In the genomic region with DNA sequence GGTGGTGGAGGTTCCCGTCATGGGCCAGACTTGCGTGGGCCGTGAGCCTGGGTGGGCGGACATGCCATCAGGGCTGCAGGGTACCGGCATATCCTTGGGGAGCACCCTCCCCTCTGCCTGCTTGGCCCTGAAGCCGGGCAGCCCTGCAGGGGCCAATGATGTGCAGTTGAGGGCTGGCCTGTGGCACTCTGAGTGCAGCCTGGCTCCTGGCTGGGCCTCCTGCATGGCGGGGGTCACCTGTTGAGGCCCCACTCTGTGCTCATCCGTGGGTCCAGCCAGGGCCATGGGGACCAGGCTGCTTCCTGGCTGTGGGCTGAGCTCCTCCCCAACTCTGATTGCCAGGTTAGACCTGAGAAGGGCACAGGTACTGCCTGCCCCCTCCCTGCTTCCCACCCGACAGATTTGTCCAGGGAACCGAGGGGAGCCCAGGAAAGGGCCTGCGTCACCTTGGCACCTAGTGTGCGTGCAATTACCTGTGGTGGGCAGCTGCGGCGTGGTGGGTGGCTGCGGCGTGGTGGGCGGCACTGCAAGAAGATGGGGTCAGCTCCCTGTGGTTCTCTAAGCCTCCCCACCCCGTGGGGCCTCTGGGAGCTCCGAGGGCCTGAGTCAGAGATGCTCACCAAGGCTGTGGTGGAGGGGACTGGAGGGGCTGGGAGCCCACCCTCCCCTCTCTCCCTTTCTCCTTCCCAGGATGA, we compare ENCODE assay signal across 34 cellular contexts. TPM values are rescaled to one million over a fixed set of nuclear protein-coding genes. Genes with fewer than 3 reads are reported as not detected.
"Had no signal": no experiment of that assay in that cellular context is flagged by ENCODE, and none has a peak within 500 bp of the region (broad histone marks: within the 10 kb centered on the region; RNA-seq: fewer than 3 reads in every experiment).

No MANE protein-coding gene starts in this region.

- H3K27me3 ChIP-seq: adrenal gland, body of pancreas, brain microvascular endothelial cell, breast epithelium had no signal

- H3K9me3 ChIP-seq: adrenal gland, body of pancreas, breast epithelium had no signal

- H3K27ac ChIP-seq: adrenal gland, body of pancreas, brain microvascular endothelial cell, breast epithelium, VCaP had no signal

- H3K4me3 ChIP-seq: adrenal gland, body of pancreas, breast epithelium had no signal

- ATAC-seq: activated CD8-positive, alpha-beta T cell treated with anti-CD3 and anti-CD28 coated beads for 36 hours; activated naive CD4-positive, alpha-beta T cell treated with anti-CD3 and anti-CD28 coated beads, Interleukin-2, amount 50 U/mL, for 72 hours; activated T-cell treated with anti-CD3 and anti-CD28 coated beads, Interleukin-2, amount 50 U/mL, for 4 hours; body of pancreas had no signal

- DNase-seq: activated B cell treated with CpG ODN at 0.5 μM for 24 hours; activated CD4-positive, alpha-beta memory T cell treated with anti-CD3 and anti-CD28 coated beads for 36 hours; activated CD4-positive, alpha-beta T cell treated with anti-CD3 and anti-CD28 coated beads for 4 hours; activated CD4-positive, alpha-beta T cell treated with anti-CD3 and anti-CD28 coated beads, Interleukin-2, amount 10 ng/mL, durations not matched to agents 24 days and 14 days; activated CD4-positive, alpha-beta T cell treated with anti-CD3 and anti-CD28 coated beads, Interleukin-2, amount 50 U/mL, for 1 hour; activated CD4-positive, alpha-beta T cell treated with anti-CD3 and anti-CD28 coated beads, Interleukin-2, amount 50 U/mL, for 4 hours; activated CD4-positive, CD25-positive, alpha-beta regulatory T cell treated with anti-CD3 and anti-CD28 coated beads, Interleukin-2, amount 50 U/mL, for 72 hours; activated CD8-positive, alpha-beta memory T cell treated with anti-CD3 and anti-CD28 coated beads, Interleukin-2, amount 50 U/mL, for 4 hours; activated CD8-positive, alpha-beta T cell treated with anti-CD3 and anti-CD28 coated beads for 36 hours; activated effector memory CD4-positive, alpha-beta T cell treated with Interleukin-2 at 50 U/mL for 16 hours; activated gamma-delta T cell treated with Interleukin-2 at 50 U/mL for 16 hours; activated naive CD4-positive, alpha-beta T cell; activated naive CD4-positive, alpha-beta T cell treated with anti-CD3 and anti-CD28 coated beads for 36 hours; activated naive CD4-positive, alpha-beta T cell treated with anti-CD3 and anti-CD28 coated beads, Interleukin-2, amount 50 U/mL, for 16 hours; activated naive CD8-positive, alpha-beta T cell treated with anti-CD3 and anti-CD28 coated beads for 36 hours; activated T-cell treated with anti-CD3 and anti-CD28 coated beads for 4 hours; activated T-cell treated with anti-CD3 and anti-CD28 coated beads, Interleukin-2, amount 50 U/mL, for 1 hour; activated T-cell treated with anti-CD3 and anti-CD28 coated beads, Interleukin-2, amount 50 U/mL, for 4 hours; adrenal gland; amniotic stem cell; aorta; body of pancreas; brain microvascular endothelial cell; central memory CD4-positive, alpha-beta T cell; T-helper 1 cell; T-helper 2 cell; T-helper 9 cell had no signal

- H3K36me3 ChIP-seq: adrenal gland, brain microvascular endothelial cell, breast epithelium had no signal

- H3K4me1 ChIP-seq: adrenal gland, breast epithelium had no signal

RNA-seq across cellular contexts. Expression of gene MUC6, which starts 16.2 kb away (rescaled TPM):
- total RNA-seq: activated B cell treated with CpG ODN at 0.5 μM for 24 hours; activated CD4-positive, alpha-beta memory T cell treated with anti-CD3 and anti-CD28 coated beads for 36 hours; activated CD4-positive, alpha-beta T cell treated with anti-CD3 and anti-CD28 coated beads, Interleukin-2, amount 10 ng/mL, durations not matched to agents 24 days and 14 days; activated CD8-positive, alpha-beta memory T cell treated with anti-CD3 and anti-CD28 coated beads for 36 hours; activated CD8-positive, alpha-beta T cell treated with anti-CD3 and anti-CD28 coated beads for 36 hours; activated naive CD4-positive, alpha-beta T cell treated with anti-CD3 and anti-CD28 coated beads for 36 hours; activated naive CD4-positive, alpha-beta T cell treated with anti-CD3 and anti-CD28 coated beads, Interleukin-2, amount 50 U/mL, for 72 hours; activated naive CD8-positive, alpha-beta T cell treated with anti-CD3 and anti-CD28 coated beads for 36 hours; activated T-helper 2 cell treated with anti-CD3 and anti-CD28 coated beads, Interferon-gamma antibody, Interleukin-2, Interleukin-4, amounts not matched to agents 10 μg/mL and 5 μg/mL and 100 μg/mL, durations not matched to agents 14 hours and 24 hours and 36 hours; aorta; astrocyte; cardiac septum had no signal

RNA-seq across cellular contexts. Expression of gene MUC2, which starts 54.3 kb away (rescaled TPM):
- total RNA-seq: activated B cell treated with CpG ODN at 0.5 μM for 24 hours; activated CD4-positive, alpha-beta memory T cell treated with anti-CD3 and anti-CD28 coated beads for 36 hours; activated CD4-positive, alpha-beta T cell treated with anti-CD3 and anti-CD28 coated beads, Interleukin-2, amount 10 ng/mL, durations not matched to agents 24 days and 14 days; activated CD8-positive, alpha-beta memory T cell treated with anti-CD3 and anti-CD28 coated beads for 36 hours; activated CD8-positive, alpha-beta T cell treated with anti-CD3 and anti-CD28 coated beads for 36 hours; activated naive CD4-positive, alpha-beta T cell treated with anti-CD3 and anti-CD28 coated beads for 36 hours; activated naive CD4-positive, alpha-beta T cell treated with anti-CD3 and anti-CD28 coated beads, Interleukin-2, amount 50 U/mL, for 72 hours; activated naive CD8-positive, alpha-beta T cell treated with anti-CD3 and anti-CD28 coated beads for 36 hours; activated T-helper 2 cell treated with anti-CD3 and anti-CD28 coated beads, Interferon-gamma antibody, Interleukin-2, Interleukin-4, amounts not matched to agents 10 μg/mL and 5 μg/mL and 100 μg/mL, durations not matched to agents 14 hours and 24 hours and 36 hours; astrocyte had no signal
